ENCODE assay signal across 9 cellular contexts in genomic region chr1:94246692-94247145, GRCh38. TPM values are rescaled to one million over a fixed set of nuclear protein-coding genes. Genes with fewer than 3 reads are reported as not detected.
A peak's percentile ranks its signal among the peaks of the same experiment; 100 is the strongest.
DNase-seq lines count a peak whose midpoint lies in the region; ATAC-seq, FAIRE-seq and TF ChIP-seq lines count a peak whose summit lies in the region.
"Had no signal": no experiment of that assay in that cellular context is flagged by ENCODE, and none has a peak within 500 bp of the region (broad histone marks: within the 10 kb centered on the region; RNA-seq: fewer than 3 reads in every experiment).

No MANE protein-coding gene starts in this region.

- H3K27me3 ChIP-seq in OCI-LY1 (ENCODE audit: insufficient read depth, low read length) (no peaks in the 10 kb centered on the region), neural cell (ENCODE audit: insufficient read depth, low read depth, low read length) (peaks cover 47% of the 10 kb centered on the region)

- no peaks in the 10 kb centered on the region for H3K4me1 ChIP-seq in OCI-LY1 (ENCODE audit: insufficient read depth, low read length, severe bottlenecking)

- H3K4me3 Mint-ChIP-seq in CD14-positive monocyte, result peak overlapping the region; percentile 76 to 89

- H3K79me2 ChIP-seq in OCI-LY1 (ENCODE audit: insufficient read depth, low read length) (no peaks in the 10 kb centered on the region), neural cell (replicated peaks; ENCODE audit: insufficient read depth, low read length) (no peaks in the 10 kb centered on the region)

- H3K9me3 ChIP-seq in OCI-LY1 (ENCODE audit: low read length), result no peaks in the 10 kb centered on the region
- peaks cover 7% of the 10 kb centered on the region for H3K9me3 ChIP-seq in neural cell (ENCODE audit: low read length)

- no peak for TF ChIP-seq CTCF in CD14-positive monocyte (IDR thresholded peaks at IDR 0.05)
- TF ChIP-seq CTCF in OCI-LY1 (IDR thresholded peaks at IDR 0.05; ENCODE audit: low read length), result no peak
- no peak for TF ChIP-seq CTCF in neural cell (IDR thresholded peaks at IDR 0.05; ENCODE audit: poor library complexity, severe bottlenecking)

- TF ChIP-seq RAD21 in neural cell (conservative IDR thresholded peaks at IDR 0.05), result no peak

- H3K9me3 Mint-ChIP-seq in CD14-positive monocyte, result peaks cover 9 to 30% (median 25%) of the 10 kb centered on the region in 7 donors

- peaks cover 13% of the 10 kb centered on the region for H3K4me1 Mint-ChIP-seq in CD14-positive monocyte

- H3K4me3 ChIP-seq in OCI-LY1 (ENCODE audit: low read depth, low read length, poor library complexity, severe bottlenecking) (peak overlapping the region; percentile 54), neural cell (ENCODE audit: low read length) (peak overlapping the region; percentile 64)

- H3F3A ChIP-seq in OCI-LY1 (ENCODE audit: insufficient read depth, low read length), result no peaks in the 10 kb centered on the region
- H3F3A ChIP-seq in neural cell (ENCODE audit: insufficient read depth, low read length, poor library complexity, severe bottlenecking), result no peaks in the 10 kb centered on the region

- H3K27ac ChIP-seq in OCI-LY1 (ENCODE audit: low read depth, low read length, poor library complexity, severe bottlenecking), result no peak overlapping the region
- peak overlapping the region; percentile 86 for H3K27ac ChIP-seq in epithelial cell of prostate
- H3K27ac ChIP-seq in neural cell (ENCODE audit: low read length), result no peak overlapping the region

- intact Hi-C loops in CD14-positive monocyte (cut with micrococcal nuclease) (no loop called here), posterior cingulate gyrus (cut with DNase I) (no loop called here)

- H3K36me3 ChIP-seq in OCI-LY1 (ENCODE audit: insufficient read depth, low read length) (no peaks in the 10 kb centered on the region), neural cell (ENCODE audit: insufficient read depth, low read length) (no peaks in the 10 kb centered on the region)

- peak overlapping the region; percentile 65 for H3K4me2 ChIP-seq in OCI-LY1 (ENCODE audit: low read length)
- no peak overlapping the region for H3K4me2 ChIP-seq in neural cell (ENCODE audit: low read length)

- DNase-seq in CD14-positive monocyte (ENCODE audit: low spot score) (no peak), epithelial cell of prostate (ENCODE audit: low read depth, low spot score) (no peak), NOMO-1 treated with DMSO at 0.1 percent for 48 hours (lab: John Stamatoyannopoulos, UW; ENCODE audit: unreplicated experiment) (no peak), posterior cingulate gyrus (no peak), frontal cortex (ENCODE audit: low spot score in 2 of 2) (no peak)

- no peaks in the 10 kb centered on the region for H4K20me1 ChIP-seq in OCI-LY1 (ENCODE audit: insufficient read depth, low read length)
- H4K20me1 ChIP-seq in neural cell (ENCODE audit: insufficient read depth), result no peaks in the 10 kb centered on the region

- no peak for TF ChIP-seq EP300 in neural cell (conservative IDR thresholded peaks at IDR 0.05; ENCODE audit: poor library complexity, severe bottlenecking)

- no peak for FAIRE-seq in frontal cortex (lab: Jason Lieb, UNC)
- FAIRE-seq: colon had no signal

- H3K36me3 Mint-ChIP-seq in CD14-positive monocyte, result peaks cover 4 to 13% of the 10 kb centered on the region in 2 donors

- H3K27me3 Mint-ChIP-seq in CD14-positive monocyte (ENCODE audit: low read depth in 3 of 3), result peaks cover 67 to 85% (median 72%) of the 10 kb centered on the region in 3 donors

- H3K27ac Mint-ChIP-seq in CD14-positive monocyte, result no peak overlapping the region

- no peak overlapping the region for H3K9ac ChIP-seq in OCI-LY1 (ENCODE audit: low read length)
- peak overlapping the region; percentile 17 for H3K9ac ChIP-seq in neural cell (ENCODE audit: low read length)

- H2AFZ ChIP-seq in OCI-LY1 (ENCODE audit: low read length), result no peak overlapping the region
- H2AFZ ChIP-seq in neural cell (ENCODE audit: low read depth, low read length), result no peak overlapping the region

- no peaks in the 10 kb centered on the region for H3K9me2 ChIP-seq in OCI-LY1 (ENCODE audit: low read depth, low read length)
- no peaks in the 10 kb centered on the region for H3K9me2 ChIP-seq in neural cell (ENCODE audit: insufficient read depth, low read length)

- no peak for ATAC-seq in HG03108 (IDR thresholded peaks at IDR 0.05; ENCODE audit: unreplicated experiment)

TF ChIP-seq in neural cell, 6 proteins besides CTCF, POLR2A, EP300 and RAD21:
- TF ChIP-seq TAF1 (IDR thresholded peaks at IDR 0.05; ENCODE audit: low read depth) (no peak), REST (IDR thresholded peaks at IDR 0.05; ENCODE audit: borderline replicate concordance) (no peak), SMC3 (conservative IDR thresholded peaks at IDR 0.05; ENCODE audit: poor library complexity) (no peak), EZH2 (IDR thresholded peaks at IDR 0.05; ENCODE audit: borderline replicate concordance, insufficient read depth, low read length, poor library complexity, severe bottlenecking) (no peak), POLR2AphosphoS5 (IDR thresholded peaks at IDR 0.05) (no peak), MXI1 (conservative IDR thresholded peaks at IDR 0.05; ENCODE audit: poor library complexity, severe bottlenecking) (no peak)

RNA-seq across cellular contexts. Expression of gene ARHGAP29, which starts 9.3 kb away (rescaled TPM):
- under 1 TPM; 0.69 to 0.98 TPM for polyA plus RNA-seq in CD14-positive monocyte
- 1.2 and 1.7 TPM in 2 replicates for polyA plus RNA-seq in neural cell
- polyA minus RNA-seq in neural cell, result 3.4 and 6.1 TPM in 2 replicates
- 12.2 TPM for total RNA-seq in frontal cortex
